In genomic region chr6:31560697-31561058, GRCh38 we compare ENCODE assay signal across 1 cellular context.
TF ChIP-seq lines count a peak whose summit lies in the region.

No MANE protein-coding gene starts in this region.

TF ChIP-seq in WTC11, 78 proteins besides CTCF, POLR2A, EP300 and RAD21 (continued from another document):
- TF ChIP-seq, protein P1, sequence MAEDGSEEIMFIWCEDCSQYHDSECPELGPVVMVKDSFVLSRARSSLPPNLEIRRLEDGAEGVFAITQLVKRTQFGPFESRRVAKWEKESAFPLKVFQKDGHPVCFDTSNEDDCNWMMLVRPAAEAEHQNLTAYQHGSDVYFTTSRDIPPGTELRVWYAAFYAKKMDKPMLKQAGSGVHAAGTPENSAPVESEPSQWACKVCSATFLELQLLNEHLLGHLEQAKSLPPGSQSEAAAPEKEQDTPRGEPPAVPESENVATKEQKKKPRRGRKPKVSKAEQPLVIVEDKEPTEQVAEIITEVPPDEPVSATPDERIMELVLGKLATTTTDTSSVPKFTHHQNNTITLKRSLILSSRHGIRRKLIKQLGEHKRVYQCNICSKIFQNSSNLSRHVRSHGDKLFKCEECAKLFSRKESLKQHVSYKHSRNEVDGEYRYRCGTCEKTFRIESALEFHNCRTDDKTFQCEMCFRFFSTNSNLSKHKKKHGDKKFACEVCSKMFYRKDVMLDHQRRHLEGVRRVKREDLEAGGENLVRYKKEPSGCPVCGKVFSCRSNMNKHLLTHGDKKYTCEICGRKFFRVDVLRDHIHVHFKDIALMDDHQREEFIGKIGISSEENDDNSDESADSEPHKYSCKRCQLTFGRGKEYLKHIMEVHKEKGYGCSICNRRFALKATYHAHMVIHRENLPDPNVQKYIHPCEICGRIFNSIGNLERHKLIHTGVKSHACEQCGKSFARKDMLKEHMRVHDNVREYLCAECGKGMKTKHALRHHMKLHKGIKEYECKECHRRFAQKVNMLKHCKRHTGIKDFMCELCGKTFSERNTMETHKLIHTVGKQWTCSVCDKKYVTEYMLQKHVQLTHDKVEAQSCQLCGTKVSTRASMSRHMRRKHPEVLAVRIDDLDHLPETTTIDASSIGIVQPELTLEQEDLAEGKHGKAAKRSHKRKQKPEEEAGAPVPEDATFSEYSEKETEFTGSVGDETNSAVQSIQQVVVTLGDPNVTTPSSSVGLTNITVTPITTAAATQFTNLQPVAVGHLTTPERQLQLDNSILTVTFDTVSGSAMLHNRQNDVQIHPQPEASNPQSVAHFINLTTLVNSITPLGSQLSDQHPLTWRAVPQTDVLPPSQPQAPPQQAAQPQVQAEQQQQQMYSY (CRISPR knock-in tag; IDR thresholded peaks at IDR 0.05), result no peak
- TF ChIP-seq CREB1 (CRISPR knock-in tag; IDR thresholded peaks at IDR 0.05) (no peak), HMGA2 (CRISPR knock-in tag; IDR thresholded peaks at IDR 0.05) (no peak), PRRX2 (CRISPR knock-in tag; IDR thresholded peaks at IDR 0.05) (no peak)
